ENCODE assay signal across 15 cellular contexts in the genomic region with DNA sequence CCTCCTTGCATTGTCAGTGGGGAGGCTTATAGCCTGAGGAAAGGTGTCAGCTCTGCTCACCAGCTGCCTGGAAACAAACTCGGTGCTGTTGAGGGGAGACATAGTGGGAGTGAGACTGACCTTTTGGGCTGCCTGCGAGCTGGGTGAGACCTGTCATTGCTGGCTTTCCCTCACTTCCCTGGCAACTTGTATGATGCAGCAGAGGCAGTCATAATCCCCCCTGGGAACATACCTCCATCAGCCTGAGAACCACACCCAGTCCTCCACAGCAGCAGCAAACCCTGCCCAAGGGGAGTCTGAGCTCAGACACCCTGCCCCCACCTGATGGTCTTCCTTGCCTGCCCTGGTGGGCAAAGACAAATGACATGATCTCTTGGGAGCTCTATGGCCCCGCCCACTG.
DNase-seq lines count a peak whose midpoint lies in the region; ATAC-seq and TF ChIP-seq lines count a peak whose summit lies in the region.
"Had no signal": no experiment of that assay in that cellular context is flagged by ENCODE, and none has a peak within 500 bp of the region (broad histone marks: within the 10 kb centered on the region; RNA-seq: fewer than 3 reads in every experiment).

No MANE protein-coding gene starts in this region.

- no peak overlapping the region for H3K9ac ChIP-seq in trophoblast cell (ENCODE audit: low read length)
- H3K9ac ChIP-seq: GM23248 had no signal

- H3K9me3 Mint-ChIP-seq in WTC11: peaks cover 67% of the 10 kb centered on the region
- peaks cover 3% of the 10 kb centered on the region for H3K9me3 Mint-ChIP-seq in activated T-cell treated with anti-CD3 and anti-CD28 coated beads, Interleukin-2, amount 50 U/mL, for 24 hours

- H2BK12ac ChIP-seq in trophoblast cell (ENCODE audit: low read length): no peak overlapping the region

- H2BK120ac ChIP-seq in trophoblast cell (ENCODE audit: insufficient read depth, low read length, poor library complexity): no peak overlapping the region

- H3K18ac ChIP-seq in trophoblast cell (ENCODE audit: low read length): no peak overlapping the region

- H3K27me3 ChIP-seq in trophoblast cell (ENCODE audit: insufficient read depth, low read length): no peaks in the 10 kb centered on the region
- no peaks in the 10 kb centered on the region for H3K27me3 ChIP-seq in upper lobe of right lung
- H3K27me3 ChIP-seq in Peyer's patch: no peaks in the 10 kb centered on the region
- H3K27me3 ChIP-seq in foreskin keratinocyte: no peaks in the 10 kb centered on the region

- intact Hi-C loops in upper lobe of right lung (cut with DNase I): no loop called here

- no peak overlapping the region for H4K12ac ChIP-seq in trophoblast cell (ENCODE audit: low read depth, low read length)

- WGBS in trophoblast cell (ENCODE audit: extremely low coverage, insufficient coverage, insufficient read length): no CpG with 5 or more reads among the region's 3 CpGs

- no peak overlapping the region for H4K91ac ChIP-seq in trophoblast cell (ENCODE audit: low read depth, low read length)

- no peak for TF ChIP-seq POLR2A in Peyer's patch (IDR thresholded peaks at IDR 0.05)

- H3K4me2 ChIP-seq in trophoblast cell (ENCODE audit: low read length): no peak overlapping the region

- TF ChIP-seq CTCF in WTC11 (IDR thresholded peaks at IDR 0.05): no peak
- no peak for TF ChIP-seq CTCF in upper lobe of right lung (IDR thresholded peaks at IDR 0.05)
- TF ChIP-seq CTCF in Peyer's patch (IDR thresholded peaks at IDR 0.05): no peak
- TF ChIP-seq CTCF in foreskin keratinocyte (conservative IDR thresholded peaks at IDR 0.05): no peak

- H3K27ac ChIP-seq in trophoblast cell (ENCODE audit: low read depth, low read length): no peak overlapping the region
- no peak overlapping the region for H3K27ac ChIP-seq in upper lobe of right lung
- H3K27ac ChIP-seq in Peyer's patch: no peak overlapping the region
- H3K27ac ChIP-seq in foreskin keratinocyte: no peak overlapping the region
- H3K27ac ChIP-seq: GM23248 had no signal

- no peak overlapping the region for H3K14ac ChIP-seq in trophoblast cell (ENCODE audit: low read length)

- H3K23ac ChIP-seq in trophoblast cell (ENCODE audit: low read length): peak overlapping the region; percentile 18

- no peaks in the 10 kb centered on the region for H3K4me1 ChIP-seq in trophoblast cell (ENCODE audit: control insufficient read depth in 1 of 2, insufficient read depth in 2 of 2, low read length in 2 of 2)
- H3K4me1 ChIP-seq in upper lobe of right lung: no peaks in the 10 kb centered on the region
- no peaks in the 10 kb centered on the region for H3K4me1 ChIP-seq in Peyer's patch
- no peaks in the 10 kb centered on the region for H3K4me1 ChIP-seq in foreskin keratinocyte
- H3K4me1 ChIP-seq: Caco-2, HAP-1 had no signal

- POLR2A ChIA-PET in WTC11 (lab: Charles Lee): interaction anchor here (0.6 kb wide), 1 partner anchor 17 kb away, joined by 3 read pairs; no protein-coding TSS in a partner anchor

- H3K27me3 Mint-ChIP-seq in WTC11 (ENCODE audit: low read depth): peaks cover 6% of the 10 kb centered on the region
- H3K27me3 Mint-ChIP-seq in activated T-cell treated with anti-CD3 and anti-CD28 coated beads, Interleukin-2, amount 50 U/mL, for 24 hours: no peaks in the 10 kb centered on the region
- H3K27me3 Mint-ChIP-seq: CD4-positive, alpha-beta T cell had no signal

- H3K36me3 ChIP-seq in trophoblast cell (ENCODE audit: control insufficient read depth in 1 of 2, insufficient read depth in 2 of 2, low read length in 2 of 2) (no peaks in the 10 kb centered on the region), upper lobe of right lung (no peaks in the 10 kb centered on the region), Peyer's patch (no peaks in the 10 kb centered on the region)
- H3K36me3 ChIP-seq: HAP-1 had no signal

- no peak overlapping the region for H3K4me3 Mint-ChIP-seq in WTC11
- H3K4me3 Mint-ChIP-seq in activated T-cell treated with anti-CD3 and anti-CD28 coated beads, Interleukin-2, amount 50 U/mL, for 24 hours: no peak overlapping the region
- H3K4me3 Mint-ChIP-seq: CD4-positive, alpha-beta T cell had no signal

- H3K36me3 Mint-ChIP-seq in WTC11: peaks cover 77% of the 10 kb centered on the region
- no peaks in the 10 kb centered on the region for H3K36me3 Mint-ChIP-seq in activated T-cell treated with anti-CD3 and anti-CD28 coated beads, Interleukin-2, amount 50 U/mL, for 24 hours (ENCODE audit: low read depth)

- no peak overlapping the region for H3K4ac ChIP-seq in trophoblast cell (ENCODE audit: low read depth, low read length)

- no peak overlapping the region for H2AK5ac ChIP-seq in trophoblast cell (ENCODE audit: low read length)

- peak; percentile 5 for DNase-seq in NCI-H748 (lab: John Stamatoyannopoulos, UW; ENCODE audit: unreplicated experiment)
- DNase-seq in NCI-H748 treated with DMSO at 0.1 percent for 48 hours (lab: John Stamatoyannopoulos, UW): no peak
- no peak for DNase-seq in WTC11 (ENCODE audit: low spot score)
- no peak for DNase-seq in trophoblast cell
- peak; percentile 37 for DNase-seq in upper lobe of right lung
- no peak for DNase-seq in Peyer's patch
- no peak for DNase-seq in activated T-cell treated with anti-CD3 and anti-CD28 coated beads, Interleukin-2, amount 50 U/mL, for 24 hours
- DNase-seq in foreskin keratinocyte: no peak
- DNase-seq: 8988T; C1 segment of cervical spinal cord; CD4-positive, alpha-beta T cell; GM23248; IMR-90 had no signal

- no peaks in the 10 kb centered on the region for H3K79me1 ChIP-seq in trophoblast cell (ENCODE audit: low read length)

- H3K27ac Mint-ChIP-seq in WTC11: no peak overlapping the region
- H3K27ac Mint-ChIP-seq in activated T-cell treated with anti-CD3 and anti-CD28 coated beads, Interleukin-2, amount 50 U/mL, for 24 hours: no peak overlapping the region
- H3K27ac Mint-ChIP-seq: CD4-positive, alpha-beta T cell had no signal

- CTCF ChIA-PET in WTC11 (lab: Charles Lee): no interaction called here

- ATAC-seq in WTC11 (peak; percentile 34), upper lobe of right lung (no peak), foreskin keratinocyte (no peak)

- H3K79me2 ChIP-seq in trophoblast cell (ENCODE audit: control insufficient read depth, insufficient read depth, low read length, poor library complexity): no peaks in the 10 kb centered on the region

- H2AFZ ChIP-seq in trophoblast cell (ENCODE audit: insufficient read depth, low read length, poor library complexity): no peak overlapping the region
- H2AFZ ChIP-seq: GM23248 had no signal

- H3K9me3 ChIP-seq in trophoblast cell (ENCODE audit: insufficient read depth, low read depth, low read length) (peaks cover 4% of the 10 kb centered on the region), upper lobe of right lung (no peaks in the 10 kb centered on the region), Peyer's patch (no peaks in the 10 kb centered on the region)
- H3K9me3 ChIP-seq: Caco-2, HAP-1 had no signal

- no peak overlapping the region for H4K8ac ChIP-seq in trophoblast cell (ENCODE audit: low read depth, low read length)

- H3K4me3 ChIP-seq in trophoblast cell (ENCODE audit: low read depth, low read length): no peak overlapping the region
- no peak overlapping the region for H3K4me3 ChIP-seq in upper lobe of right lung
- no peak overlapping the region for H3K4me3 ChIP-seq in Peyer's patch
- H3K4me3 ChIP-seq: GM23248, HAP-1 had no signal

- H3K4me1 Mint-ChIP-seq in WTC11: peaks cover 6% of the 10 kb centered on the region
- H3K4me1 Mint-ChIP-seq in activated T-cell treated with anti-CD3 and anti-CD28 coated beads, Interleukin-2, amount 50 U/mL, for 24 hours (ENCODE audit: low read depth): no peaks in the 10 kb centered on the region

- no peak overlapping the region for H2BK5ac ChIP-seq in trophoblast cell (ENCODE audit: low read depth, low read length, poor library complexity)

TF ChIP-seq in WTC11, 78 proteins besides CTCF, POLR2A, EP300 and RAD21:
- TF ChIP-seq SMAD3 (CRISPR knock-in tag; IDR thresholded peaks at IDR 0.05; ENCODE audit: borderline replicate concordance): no peak
- TF ChIP-seq, protein P1, sequence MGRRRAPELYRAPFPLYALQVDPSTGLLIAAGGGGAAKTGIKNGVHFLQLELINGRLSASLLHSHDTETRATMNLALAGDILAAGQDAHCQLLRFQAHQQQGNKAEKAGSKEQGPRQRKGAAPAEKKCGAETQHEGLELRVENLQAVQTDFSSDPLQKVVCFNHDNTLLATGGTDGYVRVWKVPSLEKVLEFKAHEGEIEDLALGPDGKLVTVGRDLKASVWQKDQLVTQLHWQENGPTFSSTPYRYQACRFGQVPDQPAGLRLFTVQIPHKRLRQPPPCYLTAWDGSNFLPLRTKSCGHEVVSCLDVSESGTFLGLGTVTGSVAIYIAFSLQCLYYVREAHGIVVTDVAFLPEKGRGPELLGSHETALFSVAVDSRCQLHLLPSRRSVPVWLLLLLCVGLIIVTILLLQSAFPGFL (CRISPR knock-in tag; IDR thresholded peaks at IDR 0.05; ENCODE audit: borderline replicate concordance): no peak
- TF ChIP-seq ERG (CRISPR knock-in tag; IDR thresholded peaks at IDR 0.05): no peak
- no peak for TF ChIP-seq FOXK1 (CRISPR knock-in tag; IDR thresholded peaks at IDR 0.05)

Comparison
In these comparisons a context has a peak if more than half of its experiments do, and no peak if none do; other contexts are left out.
1. DNase-seq: peak in NCI-H748 (single experiment) and upper lobe of right lung (single experiment); none in NCI-H748 treated with DMSO at 0.1 percent for 48 hours (single experiment), WTC11 (single experiment), trophoblast cell (0 of 2), Peyer's patch (0 of 3), activated T-cell treated with anti-CD3 and anti-CD28 coated beads, Interleukin-2, amount 50 U/mL, for 24 hours (single experiment) and foreskin keratinocyte (0 of 2).